ENCODE assay signal across 8 cellular contexts in the genomic region with DNA sequence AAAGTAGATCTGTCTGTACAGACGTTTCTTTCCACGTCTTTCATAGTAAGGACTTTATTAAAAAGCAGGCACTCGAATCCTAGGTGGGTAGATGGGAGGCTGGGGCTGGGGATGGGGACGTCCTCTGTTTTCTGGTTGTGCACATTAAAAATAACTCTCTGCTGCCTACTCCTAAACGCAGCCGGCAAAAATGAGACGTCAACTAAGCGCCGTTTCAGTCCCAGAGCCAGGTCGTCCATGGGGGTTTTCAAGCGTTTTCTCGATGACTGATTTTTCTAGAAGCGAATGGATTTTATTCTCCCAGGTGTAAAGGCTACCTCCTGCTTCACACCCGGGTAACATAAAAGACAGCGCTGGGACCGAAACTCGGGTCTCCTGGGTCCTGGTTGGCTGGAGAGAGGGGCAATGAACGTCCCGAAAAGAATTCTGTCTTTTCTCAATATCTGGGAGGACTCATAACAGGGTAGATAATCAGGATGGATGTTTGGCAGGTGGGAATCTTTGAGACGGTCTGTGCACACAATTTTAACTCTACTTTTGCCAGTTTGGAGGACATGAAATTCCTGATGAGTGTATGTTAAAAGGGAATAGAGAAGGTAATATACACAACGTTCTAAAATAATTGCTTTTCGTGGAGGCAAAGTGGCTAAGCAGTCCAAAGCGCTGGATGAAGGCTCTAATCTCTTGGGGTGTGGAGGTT. TPM values are rescaled to one million over a fixed set of nuclear protein-coding genes. Genes with fewer than 3 reads are reported as not detected.
DNase-seq lines count a peak whose midpoint lies in the region; ATAC-seq, FAIRE-seq and TF ChIP-seq lines count a peak whose summit lies in the region.

No MANE protein-coding gene starts in this region.

- H3K36me3 ChIP-seq in iPS DF 6.9 (ENCODE audit: control insufficient read depth, insufficient read depth, low read length) (no peaks in the 10 kb centered on the region), thyroid gland (no peaks in the 10 kb centered on the region)

- H3K36me3 Mint-ChIP-seq in activated naive CD4-positive, alpha-beta T cell treated with anti-CD3 and anti-CD28 coated beads, Interleukin-2, amount 10 ng/mL, durations not matched to agents 7 days and 5 days: no peaks in the 10 kb centered on the region

- no peaks in the 10 kb centered on the region for H3K27me3 ChIP-seq in iPS DF 6.9 (ENCODE audit: control insufficient read depth, insufficient read depth, low read length)
- no peaks in the 10 kb centered on the region for H3K27me3 ChIP-seq in thyroid gland

- H3K4me1 ChIP-seq in iPS DF 6.9 (ENCODE audit: control insufficient read depth, insufficient read depth, low read length): no peaks in the 10 kb centered on the region
- H3K4me1 ChIP-seq in thyroid gland: no peaks in the 10 kb centered on the region

- H3K9me3 ChIP-seq in iPS DF 6.9 (ENCODE audit: control insufficient read depth, insufficient read depth, low read length) (no peaks in the 10 kb centered on the region), thyroid gland (no peaks in the 10 kb centered on the region)

- peaks cover 58% of the 10 kb centered on the region for H3K27me3 Mint-ChIP-seq in activated naive CD4-positive, alpha-beta T cell treated with anti-CD3 and anti-CD28 coated beads, Interleukin-2, amount 10 ng/mL, durations not matched to agents 7 days and 5 days

- peak in 1 of 2 donors; percentile 2 for TF ChIP-seq POLR2A in thyroid gland (IDR thresholded peaks at IDR 0.05)

- no peak for DNase-seq in activated naive CD4-positive, alpha-beta T cell treated with anti-CD3 and anti-CD28 coated beads, Interleukin-2, amount 10 ng/mL, durations not matched to agents 7 days and 5 days
- DNase-seq in activated naive CD4-positive, alpha-beta T cell treated with Interleukin-2 at 50 U/mL for 16 hours: no peak
- DNase-seq in iPS DF 6.9 (ENCODE audit: low read depth, low spot score): no peak
- no peak for DNase-seq in thyroid gland
- no peak for DNase-seq in effector CD8-positive, alpha-beta T cell (lab: John Stamatoyannopoulos, UW)
- no peak for DNase-seq in urothelium cell line (ENCODE audit: low spot score)

- CTCF ChIA-PET in activated naive CD4-positive, alpha-beta T cell treated with anti-CD3 and anti-CD28 coated beads, Interleukin-2, amount 10 ng/mL, durations not matched to agents 7 days and 5 days (lab: Charles Lee): no interaction called here

- H3K27ac ChIP-seq in iPS DF 6.9 (ENCODE audit: low read length): no peak overlapping the region
- H3K27ac ChIP-seq in thyroid gland: peak overlapping the region in 2 of 3 donors; percentile 41 to 58

- H3K9me3 Mint-ChIP-seq in activated naive CD4-positive, alpha-beta T cell treated with anti-CD3 and anti-CD28 coated beads, Interleukin-2, amount 10 ng/mL, durations not matched to agents 7 days and 5 days: peaks cover 6% of the 10 kb centered on the region

- no CpG with 5 or more reads among the region's 23 CpGs for WGBS in iPS DF 6.9 (ENCODE audit: insufficient coverage, insufficient read length)
- 13 to 15% methylated on average over 23 of the region's 23 CpGs for whole genome bisulfite sequencing in thyroid gland, 2 donors

- H3K27ac Mint-ChIP-seq in activated naive CD4-positive, alpha-beta T cell treated with anti-CD3 and anti-CD28 coated beads, Interleukin-2, amount 10 ng/mL, durations not matched to agents 7 days and 5 days: no peak overlapping the region

- H3K4me3 ChIP-seq in WI38 (ENCODE audit: low read depth, low read length) (peak overlapping the region; percentile 65), iPS DF 6.9 (ENCODE audit: low read length) (peak overlapping the region; percentile 54; the same call in 1 of the 2 replicates), thyroid gland (replicated peaks in 1 of 3) (peak overlapping the region in 1 of 3 donors; percentile 8)

- peaks cover 30% of the 10 kb centered on the region for H3K4me1 Mint-ChIP-seq in activated naive CD4-positive, alpha-beta T cell treated with anti-CD3 and anti-CD28 coated beads, Interleukin-2, amount 10 ng/mL, durations not matched to agents 7 days and 5 days

- ATAC-seq in GM18873 (IDR thresholded peaks at IDR 0.05; ENCODE audit: low FRiP score, unreplicated experiment): no peak

- no peak for TF ChIP-seq CTCF in WI38 (IDR thresholded peaks at IDR 0.05; ENCODE audit: low read depth, low read length)
- no peak for TF ChIP-seq CTCF in thyroid gland (IDR thresholded peaks at IDR 0.05)

- no peak for FAIRE-seq in urothelium cell line (lab: Jason Lieb, UNC)

- intact Hi-C loops in thyroid gland (cut with DNase I): no loop called here

- H3K4me3 Mint-ChIP-seq in activated naive CD4-positive, alpha-beta T cell treated with anti-CD3 and anti-CD28 coated beads, Interleukin-2, amount 10 ng/mL, durations not matched to agents 7 days and 5 days: peak overlapping the region; percentile 60

RNA-seq across cellular contexts. Expression of gene GPX6, which starts 25.3 kb away (rescaled TPM):
- not detected for total RNA-seq in thyroid gland

RNA-seq across cellular contexts. Expression of gene GPX5, which starts 35.3 kb away (rescaled TPM):
- not detected for total RNA-seq in thyroid gland

RNA-seq across cellular contexts. Expression of gene ZSCAN23, which starts 47.0 kb away (rescaled TPM):
- 1 to 10 TPM; 4.1 to 8.2 (median 6.6) TPM for total RNA-seq in thyroid gland
